ENCODE assay signal across 23 cellular contexts in the genomic region with DNA sequence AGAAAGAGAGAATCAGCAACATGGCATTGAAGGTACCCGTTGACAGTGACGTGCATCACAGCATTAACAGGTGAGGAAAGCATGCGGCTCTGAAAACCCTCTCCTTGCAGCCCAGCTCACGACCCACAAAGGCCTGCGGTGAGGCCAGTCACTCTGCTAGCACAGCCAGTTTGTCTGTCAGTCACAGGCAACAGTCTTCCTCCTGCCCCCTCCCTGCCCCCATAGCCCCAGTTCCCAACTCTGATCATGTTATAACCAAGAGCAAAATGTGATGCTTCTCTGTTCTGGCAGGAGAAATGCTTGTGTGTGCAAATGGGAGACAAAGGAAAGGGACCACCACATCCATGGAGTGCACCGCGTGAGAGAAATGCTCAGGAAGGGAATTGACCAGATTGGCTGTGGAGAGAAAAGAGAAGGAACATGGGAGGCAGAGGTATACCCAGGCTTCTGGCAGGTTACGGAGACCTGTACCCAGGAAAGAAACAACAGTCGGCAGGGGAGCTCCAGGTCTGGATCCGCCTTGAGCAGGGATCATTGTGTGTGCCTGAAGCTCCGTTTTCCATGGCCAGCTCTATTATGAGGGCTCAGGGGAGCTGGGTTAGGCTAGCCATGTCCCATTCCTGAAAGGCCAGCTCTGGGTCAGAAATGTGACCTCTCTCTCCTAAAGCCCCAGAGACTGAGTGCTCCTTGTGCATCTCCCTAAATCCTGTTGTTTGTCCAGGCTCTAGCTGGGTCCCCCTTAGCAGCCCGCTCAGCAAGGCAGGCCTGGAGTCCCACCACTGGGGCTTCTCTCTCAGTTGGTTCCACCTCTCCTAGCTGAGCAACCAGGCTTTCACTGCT.
"Had no signal": no experiment of that assay in that cellular context is flagged by ENCODE, and none has a peak within 500 bp of the region (broad histone marks: within the 10 kb centered on the region; RNA-seq: fewer than 3 reads in every experiment).

No MANE protein-coding gene starts in this region.

- H3K4me3 Mint-ChIP-seq: IgD-negative memory B cell had no signal

- H3K9me3 ChIP-seq: SJSA1 had no signal

- H3K36me3 Mint-ChIP-seq: IgD-negative memory B cell had no signal

- H3K4me1 ChIP-seq: SJSA1 had no signal

- H3K27ac ChIP-seq: HL-60, KMS-11, SJSA1, SK-N-MC had no signal

- H3K4me3 ChIP-seq: K562, SJSA1, SK-N-MC had no signal

- H3K9me3 Mint-ChIP-seq: IgD-negative memory B cell had no signal

- ATAC-seq: K562 had no signal

- H3K36me3 ChIP-seq: SJSA1 had no signal

- H3K4me1 Mint-ChIP-seq: IgD-negative memory B cell had no signal

- DNase-seq: Kasumi-1, MM.1S, NCI-H1092 treated with DMSO at 0.1 percent for 48 hours, NCI-H1436, NCI-H187, NCI-H2029, NCI-H2081 treated with DMSO at 0.1 percent for 48 hours, NCI-H2171, NCI-H226, NCI-H446, NCI-H510A, NCI-H524 treated with DMSO at 0.1 percent for 48 hours, NCI-H69, NCI-H774, Right ventricle myocardium superior, RPMI8226, SIG-M5 had no signal

- H3K27ac Mint-ChIP-seq: IgD-negative memory B cell had no signal

- H3K27me3 ChIP-seq: SJSA1 had no signal
